ENCODE assay signal across 21 cellular contexts in genomic region chr3:120683213-120683612, GRCh38. TPM values are rescaled to one million over a fixed set of nuclear protein-coding genes. Genes with fewer than 3 reads are reported as not detected.
DNase-seq lines count a peak whose midpoint lies in the region; ATAC-seq and TF ChIP-seq lines count a peak whose summit lies in the region.
"Had no signal": no experiment of that assay in that cellular context is flagged by ENCODE, and none has a peak within 500 bp of the region (broad histone marks: within the 10 kb centered on the region; RNA-seq: fewer than 3 reads in every experiment).

No MANE protein-coding gene starts in this region.

- H3K4me1 ChIP-seq in parathyroid adenoma (peaks cover 12% of the 10 kb centered on the region), upper lobe of left lung (peaks cover 7 to 14% (median 12%) of the 10 kb centered on the region in 4 donors), PC-9 (replicated peaks; ENCODE audit: insufficient read depth) (peaks cover 12% of the 10 kb centered on the region)

- H3K4me3 ChIP-seq in LNCaP clone FGC (ENCODE audit: low read depth, low read length), result no peak overlapping the region
- no peak overlapping the region for H3K4me3 ChIP-seq in parathyroid adenoma (ENCODE audit: low read depth, low read length)
- H3K4me3 ChIP-seq in upper lobe of left lung, result no peak overlapping the region
- no peak overlapping the region for H3K4me3 ChIP-seq in PC-9
- H3K4me3 ChIP-seq: MG63, mucosa of descending colon, sigmoid colon had no signal

- CTCF ChIA-PET in Calu3 (lab: Charles Lee), result interaction anchor here (0.6 kb wide), 1 partner anchor 16 kb away, joined by 5 read pairs; no protein-coding TSS in a partner anchor
- CTCF ChIA-PET in PC-9 (lab: Charles Lee), result no interaction called here

- no peak overlapping the region for H3K9ac ChIP-seq in parathyroid adenoma

- H3K9me3 ChIP-seq in parathyroid adenoma (ENCODE audit: control insufficient read depth, low read length), result no peaks in the 10 kb centered on the region
- no peaks in the 10 kb centered on the region for H3K9me3 ChIP-seq in upper lobe of left lung
- peaks cover 5% of the 10 kb centered on the region; the same call in 1 of the 2 replicates for H3K9me3 ChIP-seq in PC-9 (ENCODE audit: insufficient read depth, low read depth)
- H3K9me3 ChIP-seq: MG63, mucosa of descending colon, sigmoid colon had no signal

- H3K27me3 Mint-ChIP-seq in Calu3 (ENCODE audit: unreplicated experiment) (no peaks in the 10 kb centered on the region), glutamatergic neuron (ENCODE audit: unreplicated experiment) (peaks cover 1% of the 10 kb centered on the region)
- H3K27me3 Mint-ChIP-seq: activated CD4-positive, alpha-beta T cell treated with anti-CD3 and anti-CD28 coated beads, Interleukin-2, amount 10 ng/mL, durations not matched to agents 7 days and 5 days; stimulated activated naive CD8-positive, alpha-beta T cell treated with anti-CD3 and anti-CD28 coated beads, Interleukin-15, amount 100 ng/mL, for 72 hours had no signal

- H2AFZ ChIP-seq in parathyroid adenoma, result no peak overlapping the region
- H2AFZ ChIP-seq in PC-9, result no peak overlapping the region

- TF ChIP-seq POLR2A in upper lobe of left lung (IDR thresholded peaks at IDR 0.05), result no peak

- H3F3A ChIP-seq in PC-9 (ENCODE audit: insufficient read depth, low read depth), result peaks cover 12% of the 10 kb centered on the region

- TF ChIP-seq CTCF in Calu3 (IDR thresholded peaks at IDR 0.05; ENCODE audit: unreplicated experiment), result no peak
- TF ChIP-seq CTCF in LNCaP clone FGC (IDR thresholded peaks at IDR 0.05; ENCODE audit: control insufficient read depth, extremely low read depth, insufficient read depth), result no peak
- TF ChIP-seq CTCF in glutamatergic neuron (IDR thresholded peaks at IDR 0.05; ENCODE audit: partially characterized antibody, unreplicated experiment), result no peak
- no peak for TF ChIP-seq CTCF in parathyroid adenoma (IDR thresholded peaks at IDR 0.05)
- no peak for TF ChIP-seq CTCF in upper lobe of left lung (IDR thresholded peaks at IDR 0.05)
- TF ChIP-seq CTCF in PC-9 (conservative IDR thresholded peaks at IDR 0.05), result no peak

- H3K4me3 Mint-ChIP-seq in Calu3 (ENCODE audit: low read depth, unreplicated experiment) (peak overlapping the region; percentile 66), glutamatergic neuron (ENCODE audit: unreplicated experiment) (no peak overlapping the region)
- H3K4me3 Mint-ChIP-seq: activated CD4-positive, alpha-beta T cell treated with anti-CD3 and anti-CD28 coated beads, Interleukin-2, amount 10 ng/mL, durations not matched to agents 7 days and 5 days; stimulated activated naive CD8-positive, alpha-beta T cell treated with anti-CD3 and anti-CD28 coated beads, Interleukin-15, amount 100 ng/mL, for 72 hours had no signal

- no peaks in the 10 kb centered on the region for H4K20me1 ChIP-seq in PC-9 (ENCODE audit: insufficient read depth)

- H3K36me3 ChIP-seq in parathyroid adenoma (ENCODE audit: control insufficient read depth, insufficient read depth, low read length) (no peaks in the 10 kb centered on the region), upper lobe of left lung (peaks cover 0 to 4% (median 0%) of the 10 kb centered on the region in 4 donors), PC-9 (ENCODE audit: low read depth) (no peaks in the 10 kb centered on the region)
- H3K36me3 ChIP-seq: MG63, sigmoid colon had no signal

- H3K27ac ChIP-seq in parathyroid adenoma (no peak overlapping the region), upper lobe of left lung (no peak overlapping the region), PC-9 (no peak overlapping the region)
- H3K27ac ChIP-seq: sigmoid colon had no signal

- H3K27ac Mint-ChIP-seq in Calu3 (ENCODE audit: unreplicated experiment), result peak overlapping the region; percentile 86
- peak overlapping the region; percentile 15 for H3K27ac Mint-ChIP-seq in glutamatergic neuron (ENCODE audit: unreplicated experiment)
- H3K27ac Mint-ChIP-seq: activated CD4-positive, alpha-beta T cell treated with anti-CD3 and anti-CD28 coated beads, Interleukin-2, amount 10 ng/mL, durations not matched to agents 7 days and 5 days had no signal

- BruUV-seq in Calu3 (replicated peaks; lab: Mats Ljungman, UMichigan), result no TSS peak
- no TSS peak for BruUV-seq in PC-9 (replicated peaks; lab: Mats Ljungman, UMichigan)

- ATAC-seq in GM21717 (IDR thresholded peaks at IDR 0.05; ENCODE audit: unreplicated experiment) (no peak), upper lobe of left lung (ENCODE audit: low FRiP score in 2 of 2) (no peak), HG02970 (IDR thresholded peaks at IDR 0.05; ENCODE audit: low FRiP score, unreplicated experiment) (no peak)
- ATAC-seq: stimulated activated naive CD8-positive, alpha-beta T cell treated with anti-CD3 and anti-CD28 coated beads, Interleukin-15, amount 100 ng/mL, for 72 hours had no signal

- intact Hi-C loops in Calu3 (cut with micrococcal nuclease; ENCODE audit: unreplicated experiment) (loop anchor here (5.0 kb wide), 1 partner anchor 114 kb away; no protein-coding TSS in a partner anchor), PC-9 (cut with micrococcal nuclease; ENCODE audit: unreplicated experiment) (no loop called here)

- no peaks in the 10 kb centered on the region for H3K9me2 ChIP-seq in PC-9 (ENCODE audit: insufficient read depth)

- no peak for TF ChIP-seq EP300 in upper lobe of left lung (IDR thresholded peaks at IDR 0.05)

- H3K36me3 Mint-ChIP-seq in Calu3 (ENCODE audit: insufficient read depth, unreplicated experiment) (peaks cover 27% of the 10 kb centered on the region), glutamatergic neuron (ENCODE audit: unreplicated experiment) (peaks cover 4% of the 10 kb centered on the region)

- POLR2A ChIA-PET in PC-9 (lab: Charles Lee; ENCODE audit: unreplicated experiment), result no interaction called here

- WGBS in upper lobe of left lung, 2 donors, result 92% methylated on average over 1 of the region's 1 CpG

- DNase-seq in Calu3, result no peak
- DNase-seq in LNCaP clone FGC (ENCODE audit: low read depth), result peak; percentile 56
- peak; percentile 26 for DNase-seq in glutamatergic neuron
- DNase-seq in upper lobe of left lung, result no peak
- no peak for DNase-seq in PC-9
- DNase-seq: activated CD4-positive, alpha-beta T cell treated with anti-CD3 and anti-CD28 coated beads, Interleukin-2, amount 10 ng/mL, durations not matched to agents 7 days and 5 days; activated CD8-positive, alpha-beta memory T cell treated with anti-CD3 and anti-CD28 coated beads, Interleukin-2, amount 50 U/mL, for 4 hours; activated naive CD4-positive, alpha-beta T cell; GDM1; hypothalamus; MG63; mucosa of descending colon; NCI-H226; NK-92 treated with Interleukin-12 subunit alpha and Interleukin-12 subunit beta, amount 100 ng/mL, for 24 hours; RPMI8226; sigmoid colon; stimulated activated CD4-positive, alpha-beta T cell treated with anti-CD3 and anti-CD28 coated beads, Interleukin-1b, Interleukin-23, amount 100 ng/mL, for 48 hours; stimulated activated naive CD8-positive, alpha-beta T cell treated with anti-CD3 and anti-CD28 coated beads, Interleukin-15, amount 100 ng/mL, for 72 hours had no signal

- H3K9me3 Mint-ChIP-seq in Calu3 (ENCODE audit: low read depth, unreplicated experiment) (no peaks in the 10 kb centered on the region), glutamatergic neuron (ENCODE audit: unreplicated experiment) (no peaks in the 10 kb centered on the region)
- H3K9me3 Mint-ChIP-seq: activated CD4-positive, alpha-beta T cell treated with anti-CD3 and anti-CD28 coated beads, Interleukin-2, amount 10 ng/mL, durations not matched to agents 7 days and 5 days; stimulated activated naive CD8-positive, alpha-beta T cell treated with anti-CD3 and anti-CD28 coated beads, Interleukin-15, amount 100 ng/mL, for 72 hours had no signal

- H3K79me2 ChIP-seq in parathyroid adenoma, result no peaks in the 10 kb centered on the region
- H3K79me2 ChIP-seq in PC-9 (ENCODE audit: low read depth), result no peaks in the 10 kb centered on the region

- peaks cover 47% of the 10 kb centered on the region for H3K4me1 Mint-ChIP-seq in Calu3 (ENCODE audit: low read depth, unreplicated experiment)
- H3K4me1 Mint-ChIP-seq in glutamatergic neuron (ENCODE audit: low read depth, unreplicated experiment), result peaks cover 23% of the 10 kb centered on the region

- H3K27me3 ChIP-seq in parathyroid adenoma (ENCODE audit: control insufficient read depth, insufficient read depth, low read length) (no peaks in the 10 kb centered on the region), upper lobe of left lung (no peaks in the 10 kb centered on the region), PC-9 (ENCODE audit: insufficient read depth, low read depth) (no peaks in the 10 kb centered on the region)
- H3K27me3 ChIP-seq: MG63, sigmoid colon had no signal

- peak overlapping the region; percentile 28 for H3K4me2 ChIP-seq in parathyroid adenoma (ENCODE audit: low read length)
- no peak overlapping the region for H3K4me2 ChIP-seq in PC-9

RNA-seq across cellular contexts. Expression of gene HGD, which starts 1.2 kb away (rescaled TPM):
- total RNA-seq in Calu3 (2022) (23.0 and 29.5 TPM in 2 replicates), glutamatergic neuron (ENCODE audit: unreplicated experiment) (not detected), upper lobe of left lung (10 to 100 TPM in 2 of 6 donors, 1 to 10 TPM in 3, under 1 TPM in 1; 0.89 to 45.1 (median 2.6) TPM), PC-9 (2021) (0.65 and 0.85 TPM in 2 replicates)

RNA-seq across cellular contexts. Expression of gene RABL3, which starts 59.1 kb away (rescaled TPM):
- total RNA-seq in Calu3 (2022), result 14.6 and 16.9 TPM in 2 replicates
- 12.6 TPM for total RNA-seq in glutamatergic neuron (ENCODE audit: unreplicated experiment)
- total RNA-seq in upper lobe of left lung, result 10 to 100 TPM in 4 of 6 donors, 1 to 10 TPM in 2; 4.9 to 20.1 (median 14.2) TPM
- total RNA-seq in PC-9 (2021), result 17.1 and 29.8 TPM in 2 replicates

RNA-seq across cellular contexts. Expression of gene GTF2E1, which starts 59.3 kb away (rescaled TPM):
- 22.9 and 26.1 TPM in 2 replicates for total RNA-seq in Calu3 (2022)
- total RNA-seq in glutamatergic neuron (ENCODE audit: unreplicated experiment), result 40.5 TPM
- 10 to 100 TPM in 5 of 6 donors, 1 to 10 TPM in 1; 6.3 to 17.9 (median 15.7) TPM for total RNA-seq in upper lobe of left lung
- total RNA-seq in PC-9 (2021), result 22.2 and 23.3 TPM in 2 replicates

Comparison
In these comparisons a context has a peak if more than half of its experiments do, and no peak if none do; other contexts are left out.
1. DNase-seq: peak in LNCaP clone FGC (single experiment) and glutamatergic neuron (single experiment); none in Calu3 (single experiment), upper lobe of left lung (0 of 2) and PC-9 (0 of 2).